In genomic region chr1:54199765-54200518, GRCh38 we compare ENCODE assay signal across 8 cellular contexts. TPM values are rescaled to one million over a fixed set of nuclear protein-coding genes. Genes with fewer than 3 reads are reported as not detected.
DNase-seq lines count a peak whose midpoint lies in the region; ATAC-seq and TF ChIP-seq lines count a peak whose summit lies in the region.

A gene with protein sequence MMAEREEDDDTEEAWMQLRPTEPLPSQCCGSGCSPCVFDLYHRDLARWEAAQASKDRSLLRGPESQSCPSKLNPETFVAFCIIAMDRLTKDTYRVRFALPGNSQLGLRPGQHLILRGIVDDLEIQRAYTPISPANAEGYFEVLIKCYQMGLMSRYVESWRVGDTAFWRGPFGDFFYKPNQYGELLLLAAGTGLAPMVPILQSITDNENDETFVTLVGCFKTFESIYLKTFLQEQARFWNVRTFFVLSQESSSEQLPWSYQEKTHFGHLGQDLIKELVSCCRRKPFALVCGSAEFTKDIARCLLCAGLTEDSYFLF (minus strand): TSS chr1:54200030. CDS start chr1:54195616, 4,414 bp downstream.
MRPL37 (plus strand) TSS chr1:54200167; CDS start chr1:54200244, 77 bp downstream.

- H3K4me1 ChIP-seq in left ventricle myocardium inferior (peaks cover 31% of the 10 kb centered on the region), upper lobe of right lung (peaks cover 18% of the 10 kb centered on the region)

- DNase-seq in NCI-H146 treated with DMSO at 0.1 percent for 48 hours (lab: John Stamatoyannopoulos, UW; ENCODE audit: unreplicated experiment) (peak; percentile 98), T-helper 1 cell (peak; percentile 76 to 92 (median 84)), amniotic epithelial cell (ENCODE audit: low read depth) (peak; percentile 97), left ventricle myocardium inferior (peak; percentile 87), posterior vena cava (ENCODE audit: low spot score) (peak; percentile 95), upper lobe of right lung (peak; percentile 93)

- H3K36me3 ChIP-seq in left ventricle myocardium inferior (peaks cover 36% of the 10 kb centered on the region), upper lobe of right lung (peaks cover 31% of the 10 kb centered on the region)

- H3K9me3 ChIP-seq in left ventricle myocardium inferior (replicated peaks) (no peaks in the 10 kb centered on the region), upper lobe of right lung (no peaks in the 10 kb centered on the region)

- no peak for TF ChIP-seq CTCF in left ventricle myocardium inferior (IDR thresholded peaks at IDR 0.05; ENCODE audit: borderline replicate concordance)
- no peak for TF ChIP-seq CTCF in upper lobe of right lung (IDR thresholded peaks at IDR 0.05)

- H3K27me3 ChIP-seq in left ventricle myocardium inferior (ENCODE audit: low read depth) (no peaks in the 10 kb centered on the region), upper lobe of right lung (no peaks in the 10 kb centered on the region)

- intact Hi-C loops in left ventricle myocardium inferior (cut with micrococcal nuclease) (no loop called here), posterior vena cava (cut with DNase I) (loop anchor here in 1 of 2 donors (10.0 kb wide), 2 partner anchors 75 to 205 kb away; partner anchors contain the start of gene SSBP3), upper lobe of right lung (cut with DNase I) (no loop called here)

- H3K27ac ChIP-seq in left ventricle myocardium inferior (replicated peaks) = peak within 1 kb of the TSS; percentile 80
- peak within 1 kb of the TSS; percentile 79 for H3K27ac ChIP-seq in upper lobe of right lung

- peak; percentile 82 for TF ChIP-seq POLR2A in GM15510 (IDR thresholded peaks at IDR 0.05; ENCODE audit: borderline replicate concordance, extremely low read depth, insufficient read length)

- ATAC-seq in HG02884 (IDR thresholded peaks at IDR 0.05; ENCODE audit: unreplicated experiment) (peak; percentile 97), upper lobe of right lung (peak; percentile 99)

- H3K4me3 ChIP-seq in left ventricle myocardium inferior (peak within 1 kb of the TSS; percentile 87), upper lobe of right lung (peak within 1 kb of the TSS; percentile 86)

RNA-seq across cellular contexts. Expression of the first gene that starts in this region (rescaled TPM):
- 6.1 TPM for total RNA-seq in left ventricle myocardium inferior
- 1 to 10 TPM; 5.0 to 6.7 TPM for total RNA-seq in posterior vena cava
- 8.8 TPM for total RNA-seq in upper lobe of right lung

RNA-seq across cellular contexts. Expression of gene MRPL37, which starts in this region (rescaled TPM):
- total RNA-seq in left ventricle myocardium inferior = 78.3 TPM
- total RNA-seq in posterior vena cava = 10 to 100 TPM; 40.9 to 41.9 TPM
- total RNA-seq in upper lobe of right lung = 41.9 TPM

Comparison
In these comparisons a context has a peak if more than half of its experiments do, and no peak if none do; other contexts are left out.
1. Peak in every context shown above with its lines: DNase-seq, ATAC-seq, H3K4me3 ChIP-seq and H3K27ac ChIP-seq.